ENCODE assay signal across 25 cellular contexts in genomic region chr2:121825003-121825950, GRCh38.
DNase-seq lines count a peak whose midpoint lies in the region; FAIRE-seq and TF ChIP-seq lines count a peak whose summit lies in the region.
"Had no signal": no experiment of that assay in that cellular context is flagged by ENCODE, and none has a peak within 500 bp of the region (broad histone marks: within the 10 kb centered on the region; RNA-seq: fewer than 3 reads in every experiment).

No MANE protein-coding gene starts in this region.

- no peaks in the 10 kb centered on the region for H3K79me1 ChIP-seq in H1 (ENCODE audit: low read depth, low read length)

- no peak for TF ChIP-seq EP300 in H1 (IDR thresholded peaks at IDR 0.05; ENCODE audit: borderline replicate concordance in 1 of 2, low read depth in 2 of 2, low read length in 2 of 2)

- peak overlapping the region; percentile 53; the same call in 1 of the 2 replicates for H4K8ac ChIP-seq in H1 (ENCODE audit: extremely low read depth, insufficient read depth, low read length)

- CTCF ChIA-PET in H1 (lab: Charles Lee; ENCODE audit: partially characterized antibody): interaction anchor here (1.1 to 5.8 kb wide), 5 partner anchors 10 to 63 kb away, joined by 3 to 24 read pairs (median 4); no protein-coding TSS in a partner anchor

- TF ChIP-seq POLR2A in H1 (IDR thresholded peaks at IDR 0.05; ENCODE audit: control extremely low read depth in 1 of 2, low read depth in 2 of 2, low read length in 2 of 2): no peak

- TF ChIP-seq RAD21 in H1 (IDR thresholded peaks at IDR 0.05 in 1 of 2, conservative IDR thresholded peaks at IDR 0.05 in 1 of 2; ENCODE audit: low read depth in 2 of 2, low read length in 2 of 2): no peak

- no peak overlapping the region for H3K23ac ChIP-seq in H1 (ENCODE audit: insufficient read length)

- H2BK15ac ChIP-seq in H1 (ENCODE audit: low read length): peak overlapping the region; percentile 76; the same call in 1 of the 2 replicates

- no peak overlapping the region for H3K27ac ChIP-seq in BLaER1
- H3K27ac ChIP-seq in H1 (ENCODE audit: low read depth, low read length): no peak overlapping the region
- H3K27ac ChIP-seq: parathyroid adenoma, SJCRH30, tibial nerve had no signal

- no peak overlapping the region for H2BK5ac ChIP-seq in H1 (ENCODE audit: low read depth, low read length)

- H4K91ac ChIP-seq in H1 (replicated peaks; ENCODE audit: insufficient read length, low read length): no peak overlapping the region

- H2BK12ac ChIP-seq in H1 (ENCODE audit: low read depth, low read length): no peak overlapping the region

- H3K4me1 ChIP-seq in BLaER1: peaks cover 36% of the 10 kb centered on the region
- H3K4me1 ChIP-seq in H1 (replicated peaks in 1 of 4; ENCODE audit: control insufficient read depth in 3 of 4, insufficient read depth in 4 of 4, low read length in 3 of 4): peaks cover 0 to 7% (median 3%) of the 10 kb centered on the region in 4 experiments; a peak in 4 of 7 replicates
- H3K4me1 ChIP-seq: parathyroid adenoma, SJCRH30, tibial nerve had no signal

- H3K27me3 ChIP-seq in BLaER1: no peaks in the 10 kb centered on the region
- no peaks in the 10 kb centered on the region for H3K27me3 ChIP-seq in H1 (replicated peaks in 1 of 4; ENCODE audit: control insufficient read depth in 3 of 4, extremely low read depth in 1 of 4, insufficient read depth in 3 of 4, low read length in 3 of 4)
- H3K27me3 ChIP-seq: SJCRH30, tibial nerve had no signal

- FAIRE-seq in H1 (lab: Jason Lieb, UNC): no peak
- FAIRE-seq: A204.1, frontal cortex, GM12878, kidney had no signal

- H3K36me3 ChIP-seq in BLaER1 (no peaks in the 10 kb centered on the region), H1 (ENCODE audit: control insufficient read depth in 2 of 4, insufficient read depth in 4 of 4, low read length in 3 of 4) (no peaks in the 10 kb centered on the region)
- H3K36me3 ChIP-seq: SJCRH30, tibial nerve had no signal

- H4K20me1 ChIP-seq in BLaER1: no peaks in the 10 kb centered on the region
- H4K20me1 ChIP-seq in H1 (replicated peaks in 1 of 2; ENCODE audit: control insufficient read depth in 1 of 2, insufficient read depth in 2 of 2, low read length in 2 of 2): no peaks in the 10 kb centered on the region

- peak overlapping the region; percentile 33; the same call in 1 of the 2 replicates for H2AFZ ChIP-seq in H1 (ENCODE audit: low read length)
- H2AFZ ChIP-seq: parathyroid adenoma had no signal

- 82% methylated on average over 8 of the region's 8 CpGs; no CpG with 5 or more reads in 1 of the 2 experiments for WGBS in H1 (ENCODE audit: extremely low coverage in 1 of 2, insufficient coverage in 1 of 2, insufficient read length in 1 of 2, insufficient replicate concordance in 2 of 2, low coverage in 1 of 2, low lambda C conversion rate in 2 of 2, missing lambda C conversion rate in 1 of 2), 2 experiments

- H3K4ac ChIP-seq in H1 (replicated peaks; ENCODE audit: insufficient read length, low read depth, low read length): no peak overlapping the region

- H4K5ac ChIP-seq in H1 (ENCODE audit: insufficient read length, low read depth, low read length): no peak overlapping the region

- no peak overlapping the region for H3K18ac ChIP-seq in H1 (ENCODE audit: extremely low read depth, low read length)

- H2BK120ac ChIP-seq in H1 (replicated peaks; ENCODE audit: low read depth, low read length): no peak overlapping the region

- H3K14ac ChIP-seq in H1 (ENCODE audit: insufficient read length): no peak overlapping the region

- DNase-seq in NCI-H1092 treated with DMSO at 0.1 percent for 48 hours (lab: John Stamatoyannopoulos, UW): peak; percentile 66
- DNase-seq in NCI-H526 (lab: John Stamatoyannopoulos, UW): peak; percentile 19 to 37
- no peak for DNase-seq in H1 (ENCODE audit: low read depth in 1 of 2, low spot score in 2 of 2)
- no peak for DNase-seq in CD1c-positive myeloid dendritic cell (ENCODE audit: extremely low spot score)
- no peak for DNase-seq in KG1 (lab: John Stamatoyannopoulos, UW)
- DNase-seq in HUDEP-2 (lab: John Stamatoyannopoulos, UW; ENCODE audit: unreplicated experiment in 76 of 76): no peak
- DNase-seq in mucosa of gallbladder (ENCODE audit: low spot score): no peak
- DNase-seq: activated CD4-positive, alpha-beta T cell treated with anti-CD3 and anti-CD28 coated beads, Interleukin-2, amount 50 U/mL, for 48 hours; activated gamma-delta T cell treated with Interleukin-2 at 50 U/mL for 16 hours; activated T-cell treated with anti-CD3 and anti-CD28 coated beads for 4 hours; caudate nucleus; kidney; naive thymus-derived CD4-positive, alpha-beta T cell; NCI-H1105 treated with DMSO at 0.1 percent for 48 hours; NCI-H446 treated with DMSO at 0.1 percent for 48 hours; SJCRH30; stimulated activated CD4-positive, alpha-beta T cell treated with anti-CD3 and anti-CD28 coated beads, Interleukin-2, amount 100 ng/mL, for 24 hours; stimulated activated naive CD4-positive, alpha-beta T cell treated with Interleukin-2 at 50 U/mL for 16 hours; T-helper 2 cell had no signal

- H3K4me2 ChIP-seq in BLaER1 (peak overlapping the region; percentile 20), H1 (ENCODE audit: insufficient read depth in 1 of 2, low read depth in 2 of 2, low read length in 2 of 2) (no peak overlapping the region)

- POLR2A ChIA-PET in H1 (lab: Charles Lee; ENCODE audit: partially characterized antibody): interaction anchor here (0.7 to 1.2 kb wide), 2 partner anchors 8 to 294 kb away, joined by 3 to 4 read pairs; no protein-coding TSS in a partner anchor

- no peaks in the 10 kb centered on the region for H3K79me2 ChIP-seq in H1 (ENCODE audit: control insufficient read depth in 1 of 2, insufficient read depth in 2 of 2, low read length in 2 of 2)
- H3K79me2 ChIP-seq: parathyroid adenoma had no signal

- no peak for TF ChIP-seq CTCF in H1 (IDR thresholded peaks at IDR 0.05; ENCODE audit: control extremely low read depth in 1 of 3, insufficient read depth in 1 of 3, low read depth in 1 of 3, low read length in 3 of 3)

- H3K9ac ChIP-seq in BLaER1 (no peak overlapping the region), H1 (replicated peaks in 1 of 4; ENCODE audit: extremely low read depth in 1 of 4, low read depth in 3 of 4, low read length in 3 of 4) (no peak overlapping the region)
- H3K9ac ChIP-seq: parathyroid adenoma had no signal

- H3K4me3 ChIP-seq in BLaER1 (no peak overlapping the region), H1 (ENCODE audit: extremely low read depth in 1 of 4, insufficient read depth in 2 of 4, low read depth in 3 of 4, low read length in 4 of 4) (no peak overlapping the region)
- H3K4me3 ChIP-seq: GM12878, SJCRH30, tibial nerve had no signal

- H3K9me3 ChIP-seq in BLaER1 (peaks cover 12% of the 10 kb centered on the region; the same call in 1 of the 2 replicates), H1 (ENCODE audit: insufficient read depth in 2 of 2, low read depth in 1 of 2, low read length in 1 of 2) (peaks cover 0 to 2% of the 10 kb centered on the region in 2 experiments; a peak in 1 of 4 replicates)
- H3K9me3 ChIP-seq: SJCRH30, tibial nerve had no signal

- no peak overlapping the region for H3K56ac ChIP-seq in H1 (replicated peaks; ENCODE audit: insufficient read length, low read depth, low read length)

- H3K23me2 ChIP-seq in H1 (ENCODE audit: low read depth, low read length): no peaks in the 10 kb centered on the region

- H2BK20ac ChIP-seq in H1 (ENCODE audit: low read length): 0 out of 2 replicates have a peak overlapping the region, but pooled peaks have one; percentile 25

- H2AK5ac ChIP-seq in H1 (ENCODE audit: low read depth, low read length): no peak overlapping the region

TF ChIP-seq in H1, 55 proteins besides CTCF, POLR2A, EP300 and RAD21:
- TF ChIP-seq BRCA1 (IDR thresholded peaks at IDR 0.05; ENCODE audit: low read depth, low read length) (no peak), SP4 (IDR thresholded peaks at IDR 0.05; ENCODE audit: low read length) (no peak), MAX (IDR thresholded peaks at IDR 0.05) (no peak), KDM1A (IDR thresholded peaks at IDR 0.05; ENCODE audit: borderline replicate concordance, low read length) (peak; percentile 60; the same call in 1 of the 2 replicates)

Comparison
In these comparisons a context has a peak if more than half of its experiments do, and no peak if none do; other contexts are left out.
1. DNase-seq: peak in NCI-H1092 treated with DMSO at 0.1 percent for 48 hours (single experiment) and NCI-H526 (2 of 2); none in H1 (0 of 2), CD1c-positive myeloid dendritic cell (single experiment), KG1 (single experiment), HUDEP-2 (0 of 76) and mucosa of gallbladder (single experiment).